In genomic region chr15:56098230-56098899, GRCh38 we compare ENCODE assay signal across 23 cellular contexts.
A peak's percentile ranks its signal among the peaks of the same experiment; 100 is the strongest.
DNase-seq lines count a peak whose midpoint lies in the region; ATAC-seq, FAIRE-seq and TF ChIP-seq lines count a peak whose summit lies in the region.
"Had no signal": no experiment of that assay in that cellular context is flagged by ENCODE, and none has a peak within 500 bp of the region (broad histone marks: within the 10 kb centered on the region; RNA-seq: fewer than 3 reads in every experiment).

No MANE protein-coding gene starts in this region.

- DNase-seq in D721Med (ENCODE audit: insufficient read length, low spot score) (no peak), M059J (ENCODE audit: low read depth) (peak; percentile 9), chondrocyte (ENCODE audit: low spot score) (no peak), osteocyte (ENCODE audit: extremely low spot score, unreplicated experiment) (no peak), SIG-M5 (lab: John Stamatoyannopoulos, UW) (no peak), NK-92 (lab: John Stamatoyannopoulos, UW; ENCODE audit: unreplicated experiment) (no peak)
- DNase-seq in activated naive CD8-positive, alpha-beta T cell treated with anti-CD3 and anti-CD28 coated beads for 36 hours, result no peak
- DNase-seq: activated B cell treated with CpG ODN at 0.5 μM for 24 hours; activated CD8-positive, alpha-beta T cell treated with anti-CD3 and anti-CD28 coated beads, Interleukin-2, amount 10 ng/mL, durations not matched to agents 7 days and 5 days; activated naive CD4-positive, alpha-beta T cell treated with anti-CD3 and anti-CD28 coated beads, Interleukin-2, amount 10 ng/mL, durations not matched to agents 7 days and 5 days; activated T-cell treated with anti-CD3 and anti-CD28 coated beads, Interleukin-2, amount 50 U/mL, for 48 hours; cortex of kidney; DMS153; Karpas-422; kidney glomerular epithelial cell; natural killer cell; NCI-H1105; NCI-H526 treated with DMSO at 0.1 percent for 48 hours; stimulated activated CD4-positive, alpha-beta T cell treated with anti-CD3 and anti-CD28 coated beads, Interleukin-2, amount 100 ng/mL, for 48 hours; T-helper 2 cell had no signal

- H3K4me3 Mint-ChIP-seq in chondrocyte (ENCODE audit: unreplicated experiment) (no peak overlapping the region), osteocyte (ENCODE audit: unreplicated experiment) (no peak overlapping the region)
- no peak overlapping the region for H3K4me3 Mint-ChIP-seq in activated naive CD8-positive, alpha-beta T cell treated with anti-CD3 and anti-CD28 coated beads for 36 hours
- H3K4me3 Mint-ChIP-seq: activated B cell treated with CpG ODN at 0.5 μM for 24 hours; activated CD8-positive, alpha-beta T cell treated with anti-CD3 and anti-CD28 coated beads, Interleukin-2, amount 10 ng/mL, durations not matched to agents 7 days and 5 days; activated naive CD4-positive, alpha-beta T cell treated with anti-CD3 and anti-CD28 coated beads, Interleukin-2, amount 10 ng/mL, durations not matched to agents 7 days and 5 days; memory B cell; natural killer cell had no signal

- ATAC-seq in GM21390 (IDR thresholded peaks at IDR 0.05; ENCODE audit: unreplicated experiment), result no peak
- ATAC-seq: activated CD8-positive, alpha-beta T cell treated with anti-CD3 and anti-CD28 coated beads, Interleukin-2, amount 10 ng/mL, durations not matched to agents 7 days and 5 days; natural killer cell had no signal

- H3K27me3 Mint-ChIP-seq in chondrocyte (ENCODE audit: low read depth) (no peaks in the 10 kb centered on the region), osteocyte (ENCODE audit: unreplicated experiment) (no peaks in the 10 kb centered on the region)
- no peaks in the 10 kb centered on the region for H3K27me3 Mint-ChIP-seq in activated naive CD8-positive, alpha-beta T cell treated with anti-CD3 and anti-CD28 coated beads for 36 hours
- H3K27me3 Mint-ChIP-seq: activated B cell treated with CpG ODN at 0.5 μM for 24 hours; activated naive CD4-positive, alpha-beta T cell treated with anti-CD3 and anti-CD28 coated beads, Interleukin-2, amount 10 ng/mL, durations not matched to agents 7 days and 5 days; memory B cell had no signal

- H3K27ac Mint-ChIP-seq in chondrocyte (ENCODE audit: unreplicated experiment) (no peak overlapping the region), osteocyte (ENCODE audit: unreplicated experiment) (no peak overlapping the region)
- H3K27ac Mint-ChIP-seq in activated naive CD8-positive, alpha-beta T cell treated with anti-CD3 and anti-CD28 coated beads for 36 hours, result no peak overlapping the region
- H3K27ac Mint-ChIP-seq: activated B cell treated with CpG ODN at 0.5 μM for 24 hours; activated CD8-positive, alpha-beta T cell treated with anti-CD3 and anti-CD28 coated beads, Interleukin-2, amount 10 ng/mL, durations not matched to agents 7 days and 5 days; activated naive CD4-positive, alpha-beta T cell treated with anti-CD3 and anti-CD28 coated beads, Interleukin-2, amount 10 ng/mL, durations not matched to agents 7 days and 5 days; memory B cell had no signal

- FAIRE-seq in D721Med (lab: Jason Lieb, UNC), result no peak
- FAIRE-seq: endothelial cell of umbilical vein had no signal

- peaks cover 39% of the 10 kb centered on the region for H3K36me3 Mint-ChIP-seq in chondrocyte (ENCODE audit: low read depth)
- peaks cover 50% of the 10 kb centered on the region for H3K36me3 Mint-ChIP-seq in osteocyte (ENCODE audit: unreplicated experiment)
- peaks cover 41% of the 10 kb centered on the region for H3K36me3 Mint-ChIP-seq in activated naive CD8-positive, alpha-beta T cell treated with anti-CD3 and anti-CD28 coated beads for 36 hours

- peak; percentile 37 for TF ChIP-seq CTCF in D721Med (IDR thresholded peaks at IDR 0.05; ENCODE audit: insufficient read depth, missing control alignments)
- peak; percentile 62 for TF ChIP-seq CTCF in chondrocyte (IDR thresholded peaks at IDR 0.05)
- peak; percentile 18 for TF ChIP-seq CTCF in osteocyte (IDR thresholded peaks at IDR 0.05)

- H3K4me1 Mint-ChIP-seq in chondrocyte (ENCODE audit: low read depth) (no peaks in the 10 kb centered on the region), osteocyte (ENCODE audit: unreplicated experiment) (peaks cover 3% of the 10 kb centered on the region)
- H3K4me1 Mint-ChIP-seq in activated naive CD8-positive, alpha-beta T cell treated with anti-CD3 and anti-CD28 coated beads for 36 hours, result no peaks in the 10 kb centered on the region
- H3K4me1 Mint-ChIP-seq: activated B cell treated with CpG ODN at 0.5 μM for 24 hours; activated naive CD4-positive, alpha-beta T cell treated with anti-CD3 and anti-CD28 coated beads, Interleukin-2, amount 10 ng/mL, durations not matched to agents 7 days and 5 days; memory B cell; natural killer cell had no signal

- no peaks in the 10 kb centered on the region for H3K9me3 Mint-ChIP-seq in chondrocyte (ENCODE audit: low read depth)
- no peaks in the 10 kb centered on the region for H3K9me3 Mint-ChIP-seq in osteocyte (ENCODE audit: unreplicated experiment)
- no peaks in the 10 kb centered on the region for H3K9me3 Mint-ChIP-seq in activated naive CD8-positive, alpha-beta T cell treated with anti-CD3 and anti-CD28 coated beads for 36 hours
- H3K9me3 Mint-ChIP-seq: activated B cell treated with CpG ODN at 0.5 μM for 24 hours, memory B cell, natural killer cell had no signal
